Comparison of ENCODE assay signal across 14 cellular contexts in genomic region chr3:171248426-171249115, GRCh38.
DNase-seq lines count a peak whose midpoint lies in the region; ATAC-seq and TF ChIP-seq lines count a peak whose summit lies in the region.
"Had no signal": no experiment of that assay in that cellular context is flagged by ENCODE, and none has a peak within 500 bp of the region (broad histone marks: within the 10 kb centered on the region; RNA-seq: fewer than 3 reads in every experiment).

No MANE protein-coding gene starts in this region.

- H3K4me3 ChIP-seq in spleen = no peak overlapping the region

- DNase-seq in activated CD4-positive, CD25-positive, alpha-beta regulatory T cell (lab: John Stamatoyannopoulos, UW) = no peak
- peak in 2 of 3 donors; percentile 14 to 21 for DNase-seq in immature natural killer cell
- no peak for DNase-seq in T1000 (lab: John Stamatoyannopoulos, UW)
- DNase-seq in spleen = no peak
- DNase-seq in NCI-H1092 (lab: John Stamatoyannopoulos, UW) = no peak
- DNase-seq: 8988T, GDM1, mesendoderm, NCI-H82, WERI-Rb-1 had no signal

- H3K36me3 Mint-ChIP-seq in immature natural killer cell = no peaks in the 10 kb centered on the region

- no peak for TF ChIP-seq CTCF in spleen (IDR thresholded peaks at IDR 0.05 in 8 of 11, conservative IDR thresholded peaks at IDR 0.05 in 3 of 11)

- no peak overlapping the region for H3K4me3 Mint-ChIP-seq in immature natural killer cell

- no peaks in the 10 kb centered on the region for H3K9me3 ChIP-seq in spleen

- peak; percentile 84 to 87 for ATAC-seq in activated CD4-positive, CD25-positive, alpha-beta regulatory T cell treated with anti-CD3 and anti-CD28 coated beads, Interleukin-2, amount 50 U/mL, for 24 hours
- ATAC-seq in GM21381 (IDR thresholded peaks at IDR 0.05; ENCODE audit: unreplicated experiment) = peak; percentile 69
- peak; percentile 77 for ATAC-seq in HG03095 (IDR thresholded peaks at IDR 0.05; ENCODE audit: unreplicated experiment)

- no peaks in the 10 kb centered on the region for H3K27me3 ChIP-seq in spleen (replicated peaks in 1 of 7)

- intact Hi-C loops in spleen (cut with DNase I; ENCODE audit: low total_unique reads) = no loop called here

- TF ChIP-seq POLR2A in spleen (IDR thresholded peaks at IDR 0.05) = no peak

- peaks cover 0 to 34% (median 0%) of the 10 kb centered on the region in 6 donors for H3K4me1 ChIP-seq in spleen

- no peaks in the 10 kb centered on the region for H3K9me3 Mint-ChIP-seq in immature natural killer cell
- H3K9me3 Mint-ChIP-seq: IgD-negative memory B cell had no signal

- no peaks in the 10 kb centered on the region for H3K36me3 ChIP-seq in spleen
- H3K36me3 ChIP-seq: WERI-Rb-1 had no signal

- no peaks in the 10 kb centered on the region for H3K27me3 Mint-ChIP-seq in immature natural killer cell (ENCODE audit: low read depth in 3 of 3)
- H3K27me3 Mint-ChIP-seq: IgD-negative memory B cell had no signal

- peaks cover 16 to 30% of the 10 kb centered on the region in 2 donors for H3K4me1 Mint-ChIP-seq in immature natural killer cell

- 48 to 53% (median 51%) methylated on average over 4 of the region's 4 CpGs for WGBS in spleen, 5 donors

- H3K27ac Mint-ChIP-seq in immature natural killer cell = peak overlapping the region in 1 of 6 donors; percentile 22
- H3K27ac Mint-ChIP-seq: IgD-negative memory B cell had no signal

- peak overlapping the region in 3 of 8 donors; percentile 14 to 26 (median 15) for H3K27ac ChIP-seq in spleen
- H3K27ac ChIP-seq: WERI-Rb-1 had no signal

Comparison
In these comparisons a context has a peak if more than half of its experiments do, and no peak if none do; other contexts are left out.
1. DNase-seq: peak in immature natural killer cell (2 of 3); none in activated CD4-positive, CD25-positive, alpha-beta regulatory T cell (0 of 4), T1000 (single experiment), spleen (single experiment) and NCI-H1092 (single experiment).
2. Peak in every context shown above with its lines, with median percentiles within 50 percentile points of each other: ATAC-seq.